In genomic region chr6:142300758-142301251, GRCh38 we compare ENCODE assay signal across 8 cellular contexts. TPM values are rescaled to one million over a fixed set of nuclear protein-coding genes. Genes with fewer than 3 reads are reported as not detected.
DNase-seq lines count a peak whose midpoint lies in the region; ATAC-seq, FAIRE-seq and TF ChIP-seq lines count a peak whose summit lies in the region.

No MANE protein-coding gene starts in this region.

- WGBS in A549 (ENCODE audit: missing lambda C conversion rate), result 0% methylated on average over 6 of the region's 6 CpGs
- 80% methylated on average over 6 of the region's 6 CpGs for WGBS in HUES64

- TF ChIP-seq POLR2A in A549 (IDR thresholded peaks at IDR 0.05; ENCODE audit: low read length) (no peak), breast epithelium (IDR thresholded peaks at IDR 0.05) (no peak)

- no peaks in the 10 kb centered on the region for H3K36me3 ChIP-seq in HUES64 (ENCODE audit: insufficient read depth, low read length)
- no peaks in the 10 kb centered on the region for H3K36me3 ChIP-seq in breast epithelium
- no peaks in the 10 kb centered on the region for H3K36me3 ChIP-seq in lower lobe of right lung

- ATAC-seq in A549, result peak; percentile 65 to 69
- ATAC-seq in lower lobe of right lung, result peak; percentile 40 to 52
- ATAC-seq in HG03108 (IDR thresholded peaks at IDR 0.05; ENCODE audit: unreplicated experiment), result no peak
- ATAC-seq in GM21717 (IDR thresholded peaks at IDR 0.05; ENCODE audit: unreplicated experiment), result no peak
- ATAC-seq in HG02938 (IDR thresholded peaks at IDR 0.05; ENCODE audit: unreplicated experiment), result no peak

- no peak for TF ChIP-seq RAD21 in A549 (conservative IDR thresholded peaks at IDR 0.05 in 1 of 2, IDR thresholded peaks at IDR 0.05 in 1 of 2)

- no peak for FAIRE-seq in A549 (lab: Jason Lieb, UNC)

- CTCF ChIA-PET in A549 (lab: Yijun Ruan, JAX), result interaction anchor here (0.9 to 3.3 kb wide), 9 partner anchors 10 to 88 kb away, joined by 3 to 12 read pairs (median 5); no protein-coding TSS in a partner anchor

- peaks cover 37% of the 10 kb centered on the region for H3K27me3 ChIP-seq in HUES64 (ENCODE audit: insufficient read depth, low read length)
- no peaks in the 10 kb centered on the region for H3K27me3 ChIP-seq in breast epithelium
- H3K27me3 ChIP-seq in lower lobe of right lung (ENCODE audit: low read depth), result no peaks in the 10 kb centered on the region

- POLR2A ChIA-PET in A549 (lab: Yijun Ruan, JAX), result interaction anchor here (1.3 to 2.5 kb wide), 3 partner anchors 12 to 76 kb away, joined by 3 to 35 read pairs (median 4); no protein-coding TSS in a partner anchor

- H3K9me3 ChIP-seq in A549 (no peaks in the 10 kb centered on the region), HUES64 (ENCODE audit: insufficient read depth, low read depth, low read length) (no peaks in the 10 kb centered on the region), breast epithelium (no peaks in the 10 kb centered on the region), lower lobe of right lung (no peaks in the 10 kb centered on the region)

- peak overlapping the region; percentile 85 for H3K4me2 ChIP-seq in A549

- DNase-seq in A549 (ENCODE audit: low read depth in 1 of 2, low spot score in 1 of 2) (peak; percentile 12 to 86), breast epithelium (ENCODE audit: low spot score in 2 of 2) (no peak), lower lobe of right lung (peak; percentile 45), Ammon's horn (ENCODE audit: low spot score) (no peak)

- intact Hi-C loops in breast epithelium (cut with DNase I; ENCODE audit: low total_unique reads), result no loop called here
- intact Hi-C loops in lower lobe of right lung (cut with DNase I), result no loop called here

- peak overlapping the region; percentile 64; the same call in 1 of the 2 replicates for H3K9ac ChIP-seq in HUES64 (ENCODE audit: low read depth, low read length)

- TF ChIP-seq CTCF in A549 (IDR thresholded peaks at IDR 0.05) (no peak), breast epithelium (IDR thresholded peaks at IDR 0.05) (no peak), lower lobe of right lung (IDR thresholded peaks at IDR 0.05) (no peak)

- H3K4me1 ChIP-seq in A549 (peaks cover 41% of the 10 kb centered on the region), HUES64 (ENCODE audit: insufficient read depth, low read length) (peaks cover 11% of the 10 kb centered on the region), breast epithelium (no peaks in the 10 kb centered on the region), lower lobe of right lung (peaks cover 9% of the 10 kb centered on the region)

- H3K27ac ChIP-seq in A549, result peak overlapping the region; percentile 95 to 97
- no peak overlapping the region for H3K27ac ChIP-seq in HUES64 (ENCODE audit: low read depth, low read length)
- no peak overlapping the region for H3K27ac ChIP-seq in breast epithelium
- H3K27ac ChIP-seq in lower lobe of right lung, result peak overlapping the region; percentile 73

- TF ChIP-seq EP300 in A549 (IDR thresholded peaks at IDR 0.05), result no peak

- H3K4me3 ChIP-seq in A549 (peak overlapping the region; percentile 81), HUES64 (ENCODE audit: low read length) (peak overlapping the region; percentile 71), breast epithelium (peak overlapping the region; percentile 62 to 72 (median 63)), lower lobe of right lung (peak overlapping the region; percentile 70)

TF ChIP-seq in A549, 52 proteins besides CTCF, POLR2A, EP300 and RAD21:
- TF ChIP-seq ZNF302 (CRISPR knock-in tag; IDR thresholded peaks at IDR 0.05), result no peak
- 0 out of 2 replicates have a peak, but pooled peaks have one; percentile 19 for TF ChIP-seq HOXB5 (CRISPR knock-in tag; IDR thresholded peaks at IDR 0.05)
- 0 out of 2 replicates have a peak, but pooled peaks have one; percentile 38 for TF ChIP-seq HOXA7 (CRISPR knock-in tag; IDR thresholded peaks at IDR 0.05)
- TF ChIP-seq RCOR1 (IDR thresholded peaks at IDR 0.05; ENCODE audit: low read depth, low read length), result no peak
- no peak for TF ChIP-seq NPAS2 (CRISPR knock-in tag; IDR thresholded peaks at IDR 0.05; ENCODE audit: borderline replicate concordance)
- peak in 1 of 2 experiments; percentile 25; a peak in 1 of 5 replicates for TF ChIP-seq JUN (IDR thresholded peaks at IDR 0.05)

RNA-seq across cellular contexts. Expression of gene ADGRG6, which starts 1.0 kb away (rescaled TPM):
- polyA plus RNA-seq in A549 (2011; rRNA removed) (176 and 181 TPM in 2 replicates), A549 (2017; fragmentation: RNase III; extraction: RNeasy Plus Mini Kit Qiagen cat#74134 plus additional on column Dnase treatment) (53.9 to 61.1 TPM (median 55.4 TPM) in 3 replicates)
- 34.3 and 35.0 TPM in 2 replicates for polyA plus RNA-seq in A549 (2012; cell fraction: cytosol; rRNA removed)
- 42.9 and 53.7 TPM in 2 replicates for polyA plus RNA-seq in A549 (2012; cell fraction: nucleus; rRNA removed)
- 202 and 259 TPM in 2 replicates for polyA minus RNA-seq in A549 (2011; rRNA and poly(A)+ RNA removed)
- 2.4 TPM for polyA plus RNA-seq in HUES64 (2013, experiment 1 of 2)
- 3.9 TPM for polyA plus RNA-seq in HUES64 (2013, experiment 2 of 2)
- total RNA-seq in breast epithelium (10 to 100 TPM in 2 of 3 donors, 1 to 10 TPM in 1; 8.2 to 29.6 (median 28.5) TPM), lower lobe of right lung (35.7 TPM)

Comparison
In these comparisons a context has a peak if more than half of its experiments do, and no peak if none do; other contexts are left out.
1. ATAC-seq: peak in A549 (2 of 2) and lower lobe of right lung (2 of 2); none in HG03108 (single experiment), GM21717 (single experiment) and HG02938 (single experiment).
2. DNase-seq: peak in A549 (2 of 2) and lower lobe of right lung (single experiment); none in breast epithelium (0 of 2) and Ammon's horn (single experiment).
3. H3K27ac ChIP-seq: peak in A549 (2 of 2) and lower lobe of right lung (single experiment); none in HUES64 (single experiment) and breast epithelium (0 of 2).
4. Peak in every context shown above with its lines, with median percentiles within 50 percentile points of each other: H3K4me3 ChIP-seq.